17 cellular contexts compared by ENCODE assay signal in the genomic region with DNA sequence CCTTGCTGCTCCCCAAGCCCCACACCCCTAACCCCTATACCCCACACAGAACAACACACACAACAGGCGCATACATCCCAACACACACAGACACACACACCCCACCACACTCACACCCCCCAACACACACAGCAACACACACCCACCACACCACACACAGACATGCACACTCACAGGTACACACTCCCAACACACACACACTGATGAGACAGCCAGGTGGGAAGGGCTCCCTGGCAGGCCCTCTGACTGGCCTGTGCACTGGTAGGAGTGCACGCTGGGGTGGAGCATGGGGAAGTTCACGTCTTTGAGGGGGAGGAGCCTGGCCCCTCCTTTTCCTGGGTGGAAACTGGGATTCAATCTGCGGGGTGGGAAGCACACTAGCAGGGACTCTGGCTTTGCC.
DNase-seq lines count a peak whose midpoint lies in the region; ATAC-seq and TF ChIP-seq lines count a peak whose summit lies in the region.
"Had no signal": no experiment of that assay in that cellular context is flagged by ENCODE, and none has a peak within 500 bp of the region (broad histone marks: within the 10 kb centered on the region; RNA-seq: fewer than 3 reads in every experiment).

No MANE protein-coding gene starts in this region.

- ATAC-seq in right cardiac atrium (peak; percentile 43 to 68), HG03469 (IDR thresholded peaks at IDR 0.05; ENCODE audit: unreplicated experiment) (no peak)
- ATAC-seq: effector memory CD8-positive, alpha-beta T cell; stimulated activated effector memory CD8-positive, alpha-beta T cell treated with anti-CD3 and anti-CD28 coated beads, Interleukin-12 subunit alpha, Interleukin-12 subunit beta, amount 100 ng/mL, for 72 hours had no signal

- H3K14ac ChIP-seq in H9 (ENCODE audit: insufficient read depth, low read length) (no peak overlapping the region), neuronal stem cell (ENCODE audit: low read length) (peak overlapping the region; percentile 57)

- TF ChIP-seq RAD21 in SK-N-SH (IDR thresholded peaks at IDR 0.05; ENCODE audit: low read length): no peak

- peaks cover 4% of the 10 kb centered on the region in 2 experiments for H3K9me3 Mint-ChIP-seq in H9
- H3K9me3 Mint-ChIP-seq: stimulated activated effector memory CD8-positive, alpha-beta T cell treated with anti-CD3 and anti-CD28 coated beads, Interleukin-12 subunit alpha, Interleukin-12 subunit beta, amount 100 ng/mL, for 72 hours had no signal

- H3K79me1 ChIP-seq in H9 (ENCODE audit: insufficient read depth, low read depth, low read length, poor library complexity, severe bottlenecking) (no peaks in the 10 kb centered on the region), neuronal stem cell (ENCODE audit: low read depth, low read length) (peaks cover 2% of the 10 kb centered on the region)

- WGBS in H9 (ENCODE audit: extremely low coverage, insufficient read length, low lambda C conversion rate): no CpG with 5 or more reads among the region's 4 CpGs
- WGBS in right cardiac atrium: 64% methylated on average over 4 of the region's 4 CpGs
- no CpG with 5 or more reads among the region's 4 CpGs for WGBS in neuronal stem cell (ENCODE audit: extremely low coverage in 2 of 2, insufficient read length in 2 of 2, insufficient replicate concordance in 1 of 2), 2 donors
- 85% methylated on average over 4 of the region's 4 CpGs for WGBS in SK-N-SH (ENCODE audit: low lambda C conversion rate)

- H4K91ac ChIP-seq in H9 (ENCODE audit: insufficient read length, low read depth, low read length) (no peak overlapping the region), neuronal stem cell (ENCODE audit: low read depth, low read length, poor library complexity) (no peak overlapping the region)

- no peak overlapping the region for H3K4me3 Mint-ChIP-seq in H9
- H3K4me3 Mint-ChIP-seq: activated naive CD8-positive, alpha-beta T cell treated with anti-CD3 and anti-CD28 coated beads for 36 hours; effector memory CD8-positive, alpha-beta T cell; stimulated activated effector memory CD8-positive, alpha-beta T cell treated with anti-CD3 and anti-CD28 coated beads, Interleukin-12 subunit alpha, Interleukin-12 subunit beta, amount 100 ng/mL, for 72 hours had no signal

- peaks cover 0 to 3% (median 2%) of the 10 kb centered on the region in 3 experiments; a peak in 5 of 7 replicates for H3K36me3 Mint-ChIP-seq in H9 (ENCODE audit: insufficient read depth in 1 of 3, low read depth in 3 of 3)
- H3K36me3 Mint-ChIP-seq: activated naive CD8-positive, alpha-beta T cell treated with anti-CD3 and anti-CD28 coated beads for 36 hours; stimulated activated effector memory CD8-positive, alpha-beta T cell treated with anti-CD3 and anti-CD28 coated beads, Interleukin-12 subunit alpha, Interleukin-12 subunit beta, amount 100 ng/mL, for 72 hours had no signal

- H3K56ac ChIP-seq in H9 (ENCODE audit: insufficient read length, low read depth, low read length): no peak overlapping the region

- no peak overlapping the region for H3K27ac ChIP-seq in BLaER1 treated with 17β-estradiol and CSF1 and Interleukin-3, amounts not matched to agents 10 nM and 100 nM
- no peak overlapping the region for H3K27ac ChIP-seq in H9 (ENCODE audit: insufficient read length, low read depth, low read length)
- H3K27ac ChIP-seq in right cardiac atrium (ENCODE audit: low read length): no peak overlapping the region
- no peak overlapping the region for H3K27ac ChIP-seq in neuronal stem cell (replicated peaks; ENCODE audit: low read length)
- no peak overlapping the region for H3K27ac ChIP-seq in SK-N-SH (ENCODE audit: low read depth in 2 of 2, low read length in 1 of 2)
- H3K27ac ChIP-seq: esophagus squamous epithelium, right lobe of liver had no signal

- no peak overlapping the region for H4K5ac ChIP-seq in H9 (ENCODE audit: insufficient read length, low read depth, low read length)

- H2AK5ac ChIP-seq in H9 (ENCODE audit: insufficient read length, low read length) (no peak overlapping the region), neuronal stem cell (ENCODE audit: low read depth, low read length) (no peak overlapping the region)

- H2AFZ ChIP-seq in H9 (ENCODE audit: low read length): no peak overlapping the region
- H2AFZ ChIP-seq in neuronal stem cell (ENCODE audit: low read length): no peak overlapping the region
- H2AFZ ChIP-seq in SK-N-SH (ENCODE audit: low read depth): no peak overlapping the region

- no peak for TF ChIP-seq EP300 in SK-N-SH (IDR thresholded peaks at IDR 0.05; ENCODE audit: borderline replicate concordance in 1 of 2, low read depth in 1 of 2, low read length in 1 of 2)

- H3F3A ChIP-seq in SK-N-SH (replicated peaks; ENCODE audit: insufficient read depth): no peaks in the 10 kb centered on the region

- no peaks in the 10 kb centered on the region for H3K23me2 ChIP-seq in H9 (ENCODE audit: insufficient read length, low read depth, low read length, poor library complexity, severe bottlenecking)

- H3K79me2 ChIP-seq in H9 (ENCODE audit: insufficient read depth, low read length) (no peaks in the 10 kb centered on the region), SK-N-SH (ENCODE audit: insufficient read depth) (no peaks in the 10 kb centered on the region)

- peak overlapping the region in 1 of 3 experiments; percentile 9; a peak in 2 of 7 replicates for H3K27ac Mint-ChIP-seq in H9
- H3K27ac Mint-ChIP-seq: activated naive CD8-positive, alpha-beta T cell treated with anti-CD3 and anti-CD28 coated beads for 36 hours; effector memory CD8-positive, alpha-beta T cell; stimulated activated effector memory CD8-positive, alpha-beta T cell treated with anti-CD3 and anti-CD28 coated beads, Interleukin-12 subunit alpha, Interleukin-12 subunit beta, amount 100 ng/mL, for 72 hours had no signal

- H3K18ac ChIP-seq in H9 (ENCODE audit: insufficient read length, low read depth, low read length): no peak overlapping the region
- H3K18ac ChIP-seq in neuronal stem cell (ENCODE audit: low read length): peak overlapping the region; percentile 56

- CTCF ChIA-PET in SK-N-SH (lab: Yijun Ruan, JAX): no interaction called here

- H3K23ac ChIP-seq in H9 (ENCODE audit: insufficient read length, low read depth, low read length) (no peak overlapping the region), neuronal stem cell (ENCODE audit: low read depth, low read length, poor library complexity) (no peak overlapping the region)

- H2BK15ac ChIP-seq in H9 (ENCODE audit: low read depth, low read length) (no peak overlapping the region), neuronal stem cell (ENCODE audit: low read length) (no peak overlapping the region)

- no peaks in the 10 kb centered on the region for H4K20me1 ChIP-seq in BLaER1 treated with 17β-estradiol and CSF1 and Interleukin-3, amounts not matched to agents 10 nM and 100 nM
- H4K20me1 ChIP-seq in H9 (ENCODE audit: control insufficient read depth, insufficient read depth, insufficient read length) (no peaks in the 10 kb centered on the region), SK-N-SH (ENCODE audit: insufficient read depth) (no peaks in the 10 kb centered on the region)

- H2BK5ac ChIP-seq in H9 (ENCODE audit: insufficient read length, low read length) (no peak overlapping the region), neuronal stem cell (ENCODE audit: low read length) (no peak overlapping the region)

- no peak overlapping the region for H3K9ac ChIP-seq in BLaER1 treated with 17β-estradiol and CSF1 and Interleukin-3, amounts not matched to agents 10 nM and 100 nM
- no peak overlapping the region for H3K9ac ChIP-seq in H9 (ENCODE audit: extremely low read depth, insufficient read length, low read length)
- no peak overlapping the region for H3K9ac ChIP-seq in neuronal stem cell (ENCODE audit: low read depth, low read length, poor library complexity)
- H3K9ac ChIP-seq in SK-N-SH: no peak overlapping the region

- H3K4me2 ChIP-seq in BLaER1 treated with 17β-estradiol and CSF1 and Interleukin-3, amounts not matched to agents 10 nM and 100 nM: peak overlapping the region; percentile 44 to 79 (median 69)
- H3K4me2 ChIP-seq in H9 (ENCODE audit: insufficient read depth, insufficient read length, low read length): no peak overlapping the region
- H3K4me2 ChIP-seq in neuronal stem cell (ENCODE audit: insufficient read depth, low read length, poor library complexity, severe bottlenecking): no peak overlapping the region
- H3K4me2 ChIP-seq in SK-N-SH: no peak overlapping the region

- no peaks in the 10 kb centered on the region for H3K27me3 ChIP-seq in BLaER1 treated with 17β-estradiol and CSF1 and Interleukin-3, amounts not matched to agents 10 nM and 100 nM
- H3K27me3 ChIP-seq in H9 (ENCODE audit: insufficient read depth, low read length) (no peaks in the 10 kb centered on the region), right cardiac atrium (ENCODE audit: control insufficient read depth, insufficient read depth) (no peaks in the 10 kb centered on the region), neuronal stem cell (ENCODE audit: control insufficient read depth in 3 of 3, insufficient read depth in 3 of 3, low read depth in 1 of 3, low read length in 3 of 3) (no peaks in the 10 kb centered on the region), SK-N-SH (ENCODE audit: insufficient read depth) (no peaks in the 10 kb centered on the region)
- H3K27me3 ChIP-seq: esophagus squamous epithelium, right lobe of liver had no signal

- H2BK12ac ChIP-seq in H9 (ENCODE audit: insufficient read length, low read depth, low read length) (no peak overlapping the region), neuronal stem cell (ENCODE audit: low read length) (peak overlapping the region; percentile 91)

- H4K8ac ChIP-seq in H9 (replicated peaks; ENCODE audit: insufficient read length, low read depth, low read length) (no peak overlapping the region), neuronal stem cell (ENCODE audit: low read depth, low read length) (no peak overlapping the region)

- H3K4me1 Mint-ChIP-seq in H9: peaks cover 52 to 55% of the 10 kb centered on the region in 2 experiments
- H3K4me1 Mint-ChIP-seq: activated naive CD8-positive, alpha-beta T cell treated with anti-CD3 and anti-CD28 coated beads for 36 hours had no signal

- H3K4me1 ChIP-seq in BLaER1 treated with 17β-estradiol and CSF1 and Interleukin-3, amounts not matched to agents 10 nM and 100 nM: peaks cover 15 to 33% (median 20%) of the 10 kb centered on the region in 10 experiments
- peaks cover 7% of the 10 kb centered on the region; the same call in 1 of the 2 replicates for H3K4me1 ChIP-seq in H9 (ENCODE audit: insufficient read depth, low read length)
- H3K4me1 ChIP-seq in right cardiac atrium (ENCODE audit: control insufficient read depth, insufficient read depth, low read length): no peaks in the 10 kb centered on the region
- peaks cover 1 to 9% of the 10 kb centered on the region in 2 donors for H3K4me1 ChIP-seq in neuronal stem cell (ENCODE audit: control insufficient read depth in 2 of 2, insufficient read depth in 1 of 2, low read depth in 1 of 2, low read length in 2 of 2)
- H3K4me1 ChIP-seq in SK-N-SH (ENCODE audit: control insufficient read depth in 1 of 2, insufficient read depth in 2 of 2, low read depth in 1 of 2, low read length in 1 of 2): peaks cover 0 to 2% of the 10 kb centered on the region in 2 experiments; a peak in 1 of 4 replicates
- H3K4me1 ChIP-seq: esophagus squamous epithelium had no signal

- no peaks in the 10 kb centered on the region for H3K9me2 ChIP-seq in SK-N-SH

- DNase-seq in H9 (peak; percentile 37), right cardiac atrium (peak in 2 of 3 donors; percentile 53 to 63), neuronal stem cell (ENCODE audit: low spot score) (no peak), germinal center (ENCODE audit: low spot score) (no peak), DMS153 (lab: John Stamatoyannopoulos, UW) (no peak), SK-N-SH (no peak)
- DNase-seq: activated naive CD8-positive, alpha-beta T cell treated with anti-CD3 and anti-CD28 coated beads for 36 hours; DND-41; effector memory CD8-positive, alpha-beta T cell; esophagus squamous epithelium; NCI-H1436; NCI-H2171; NCI-H526 treated with DMSO at 0.1 percent for 48 hours; right lobe of liver had no signal

- H3K9me3 ChIP-seq in BLaER1 treated with 17β-estradiol and CSF1 and Interleukin-3, amounts not matched to agents 10 nM and 100 nM (replicated peaks in 1 of 11): peaks cover 0 to 8% (median 4%) of the 10 kb centered on the region in 11 experiments; a peak in 7 of 22 replicates
- no peaks in the 10 kb centered on the region for H3K9me3 ChIP-seq in H9 (ENCODE audit: control insufficient read depth, low read depth, low read length)
- no peaks in the 10 kb centered on the region for H3K9me3 ChIP-seq in right cardiac atrium (ENCODE audit: control insufficient read depth, low read length)
- H3K9me3 ChIP-seq in neuronal stem cell (replicated peaks in 1 of 2; ENCODE audit: control insufficient read depth in 2 of 2, insufficient read depth in 1 of 2, low read depth in 1 of 2, low read length in 2 of 2): peaks cover 2 to 5% of the 10 kb centered on the region in 2 donors
- H3K9me3 ChIP-seq in SK-N-SH: no peaks in the 10 kb centered on the region
- H3K9me3 ChIP-seq: right lobe of liver had no signal

- intact Hi-C loops in right cardiac atrium (cut with DNase I): loop anchor here in 1 of 4 donors (5.0 kb wide), 1 partner anchor 115 kb away; a partner anchor contains a TSS

- POLR2A ChIA-PET in SK-N-SH (lab: Yijun Ruan, JAX): no interaction called here

- H3K27me3 Mint-ChIP-seq in H9 (ENCODE audit: low read depth): no peaks in the 10 kb centered on the region
- H3K27me3 Mint-ChIP-seq: activated naive CD8-positive, alpha-beta T cell treated with anti-CD3 and anti-CD28 coated beads for 36 hours; effector memory CD8-positive, alpha-beta T cell had no signal

- H2BK120ac ChIP-seq in H9 (ENCODE audit: low read depth, low read length, poor library complexity, severe bottlenecking) (no peak overlapping the region), neuronal stem cell (ENCODE audit: low read depth, low read length) (no peak overlapping the region)

- no peak overlapping the region for H2BK20ac ChIP-seq in H9 (ENCODE audit: low read depth, low read length, poor library complexity, severe bottlenecking)

- H3K4ac ChIP-seq in H9 (ENCODE audit: low read depth, low read length) (no peak overlapping the region), neuronal stem cell (ENCODE audit: low read length) (no peak overlapping the region)

- H3K4me3 ChIP-seq in BLaER1 treated with 17β-estradiol and CSF1 and Interleukin-3, amounts not matched to agents 10 nM and 100 nM: no peak overlapping the region
- H3K4me3 ChIP-seq in right cardiac atrium (ENCODE audit: low read length): no peak overlapping the region
- no peak overlapping the region for H3K4me3 ChIP-seq in neuronal stem cell (ENCODE audit: low read length in 2 of 2)
- no peak overlapping the region for H3K4me3 ChIP-seq in SK-N-SH (ENCODE audit: low read depth in 2 of 2, low read length in 1 of 2)
- H3K4me3 ChIP-seq: esophagus squamous epithelium, right lobe of liver had no signal

- TF ChIP-seq CTCF in H9 (conservative IDR thresholded peaks at IDR 0.05) (no peak), SK-N-SH (IDR thresholded peaks at IDR 0.05) (no peak)

- H3K36me3 ChIP-seq in BLaER1 treated with 17β-estradiol and CSF1 and Interleukin-3, amounts not matched to agents 10 nM and 100 nM: no peaks in the 10 kb centered on the region
- no peaks in the 10 kb centered on the region for H3K36me3 ChIP-seq in neuronal stem cell (replicated peaks in 1 of 2; ENCODE audit: control insufficient read depth in 2 of 2, insufficient read depth in 2 of 2, low read length in 2 of 2)
- no peaks in the 10 kb centered on the region for H3K36me3 ChIP-seq in SK-N-SH (replicated peaks in 1 of 2; ENCODE audit: control insufficient read depth in 1 of 2, insufficient read depth in 2 of 2, low read length in 1 of 2)
- H3K36me3 ChIP-seq: esophagus squamous epithelium, right lobe of liver had no signal

- no peak overlapping the region for H3T11ph ChIP-seq in H9 (ENCODE audit: low read length)

Comparison
In these comparisons a context has a peak if more than half of its experiments do, and no peak if none do; other contexts are left out.
1. H3K4me2 ChIP-seq: peak in BLaER1 treated with 17β-estradiol and CSF1 and Interleukin-3, amounts not matched to agents 10 nM and 100 nM (11 of 11); none in H9 (single experiment), neuronal stem cell (single experiment) and SK-N-SH (single experiment).
2. DNase-seq: peak in H9 (single experiment) and right cardiac atrium (2 of 3); none in neuronal stem cell (single experiment), germinal center (single experiment), DMS153 (single experiment) and SK-N-SH (single experiment).